ENCODE assay signal across 13 cellular contexts in the genomic region with DNA sequence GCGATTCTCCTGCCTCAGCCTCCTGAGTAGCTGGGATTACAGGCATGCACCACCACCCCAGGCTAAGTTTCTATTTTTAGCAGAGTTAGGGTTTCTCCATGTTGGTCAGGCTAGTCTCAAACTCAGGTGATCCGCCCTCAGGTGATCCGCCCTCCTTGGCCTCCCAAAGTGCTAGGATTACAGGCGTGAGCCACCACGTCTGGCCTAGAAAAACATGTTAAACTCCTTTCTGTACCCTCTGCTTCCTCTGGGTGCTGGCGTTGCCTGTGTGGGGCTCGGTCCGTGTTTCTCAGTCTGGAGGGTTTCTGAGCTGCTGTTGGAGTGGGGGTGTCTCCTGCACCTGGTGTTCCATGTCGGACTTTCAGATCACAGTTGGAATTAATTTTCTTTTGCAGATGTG. TPM values are rescaled to one million over a fixed set of nuclear protein-coding genes. Genes with fewer than 3 reads are reported as not detected.
"Had no signal": no experiment of that assay in that cellular context is flagged by ENCODE, and none has a peak within 500 bp of the region (broad histone marks: within the 10 kb centered on the region; RNA-seq: fewer than 3 reads in every experiment).

No MANE protein-coding gene starts in this region.

- H3K4me3 Mint-ChIP-seq: mesothelial cell of epicardium; naive thymus-derived CD4-positive, alpha-beta T cell; T-helper 17 cell had no signal

- H3K4me1 Mint-ChIP-seq: T-helper 17 cell had no signal

- H3K36me3 Mint-ChIP-seq: activated naive CD4-positive, alpha-beta T cell treated with anti-CD3 and anti-CD28 coated beads, Interleukin-2, amount 50 U/mL, for 72 hours; mesothelial cell of epicardium; naive thymus-derived CD4-positive, alpha-beta T cell had no signal

- H3K27ac ChIP-seq: brain microvascular endothelial cell, foreskin keratinocyte, right lobe of liver had no signal

- H3K27me3 ChIP-seq: brain microvascular endothelial cell, foreskin keratinocyte, right lobe of liver had no signal

- H3K27me3 Mint-ChIP-seq: naive thymus-derived CD4-positive, alpha-beta T cell; progenitor cell of endocrine pancreas; T-helper 17 cell had no signal

- H3K9me3 Mint-ChIP-seq: activated naive CD4-positive, alpha-beta T cell treated with anti-CD3 and anti-CD28 coated beads, Interleukin-2, amount 50 U/mL, for 72 hours; mesothelial cell of epicardium; naive thymus-derived CD4-positive, alpha-beta T cell had no signal

- H3K27ac Mint-ChIP-seq: activated naive CD4-positive, alpha-beta T cell treated with anti-CD3 and anti-CD28 coated beads, Interleukin-2, amount 50 U/mL, for 72 hours; mesothelial cell of epicardium; naive thymus-derived CD4-positive, alpha-beta T cell; progenitor cell of endocrine pancreas; T-helper 17 cell had no signal

- H3K9me3 ChIP-seq: right lobe of liver had no signal

- H3K36me3 ChIP-seq: brain microvascular endothelial cell, right lobe of liver had no signal

- H3K4me1 ChIP-seq: foreskin keratinocyte had no signal

- DNase-seq: amniotic stem cell; brain microvascular endothelial cell; foreskin keratinocyte; naive thymus-derived CD4-positive, alpha-beta T cell; SIG-M5; stimulated activated CD4-positive, alpha-beta T cell treated with anti-CD3 and anti-CD28 coated beads, Interleukin-12 subunit alpha, Interleukin-12 subunit beta, amount 100 ng/mL, for 4 hours; stimulated activated naive CD8-positive, alpha-beta T cell treated with anti-CD3 and anti-CD28 coated beads, Interleukin-15, Interleukin-2, amounts not matched to agents 100 U/mL and 50 U/mL, for 24 hours; T-helper 17 cell had no signal

- ATAC-seq: activated CD4-positive, CD25-positive, alpha-beta regulatory T cell treated with anti-CD3 and anti-CD28 coated beads, Interleukin-2, amount 50 U/mL, for 24 hours; activated naive CD4-positive, alpha-beta T cell treated with anti-CD3 and anti-CD28 coated beads, Interleukin-2, amount 50 U/mL, for 72 hours; foreskin keratinocyte; naive thymus-derived CD4-positive, alpha-beta T cell; right lobe of liver; stimulated activated naive CD8-positive, alpha-beta T cell treated with anti-CD3 and anti-CD28 coated beads, Interleukin-15, Interleukin-2, amounts not matched to agents 100 U/mL and 50 U/mL, for 24 hours; T-helper 17 cell had no signal

- H3K4me3 ChIP-seq: right lobe of liver had no signal

RNA-seq across cellular contexts. Expression of gene LDLRAD4, which starts 17.9 kb away (rescaled TPM):
- total RNA-seq: foreskin keratinocyte had no signal
- polyA plus RNA-seq: foreskin keratinocyte had no signal
